Comparison of ENCODE assay signal across 8 cellular contexts in genomic region chr2:95207111-95207961, GRCh38. TPM values are rescaled to one million over a fixed set of nuclear protein-coding genes. Genes with fewer than 3 reads are reported as not detected.
A peak's percentile ranks its signal among the peaks of the same experiment; 100 is the strongest.
DNase-seq lines count a peak whose midpoint lies in the region; ATAC-seq and TF ChIP-seq lines count a peak whose summit lies in the region.

Gene ZNF892 (plus strand): TSS chr2:95207521. CDS start chr2:95207816, 295 bp downstream.

- H3K9ac ChIP-seq in neural progenitor cell (no peak within 1 kb of the TSS), stomach smooth muscle (ENCODE audit: low read length in 2 of 2) (peak within 1 kb of the TSS; percentile 80)

- peaks cover 13% of the 10 kb centered on the region for H3K4me1 Mint-ChIP-seq in neural progenitor cell

- ATAC-seq in GM21786 (IDR thresholded peaks at IDR 0.05; ENCODE audit: unreplicated experiment) (peak; percentile 96), RWPE2 (ENCODE audit: low read depth) (peak; percentile 97), foreskin keratinocyte (peak; percentile 92)

- peak within 1 kb of the TSS; percentile 54 for H3K4me3 ChIP-seq in RWPE2 (ENCODE audit: severe bottlenecking)
- peak within 1 kb of the TSS; percentile 68 for H3K4me3 ChIP-seq in neural progenitor cell
- peak within 1 kb of the TSS; percentile 89 to 93 for H3K4me3 ChIP-seq in stomach smooth muscle (ENCODE audit: low read length in 2 of 2)

- peaks cover 7% of the 10 kb centered on the region for H3K27me3 Mint-ChIP-seq in neural progenitor cell (ENCODE audit: insufficient read depth, low read depth)

- TF ChIP-seq CTCF in RWPE2 (IDR thresholded peaks at IDR 0.05; ENCODE audit: poor library complexity, severe bottlenecking), result peak; percentile 76
- TF ChIP-seq CTCF in foreskin keratinocyte (conservative IDR thresholded peaks at IDR 0.05), result peak; percentile 80
- peak; percentile 23 for TF ChIP-seq CTCF in neural progenitor cell (IDR thresholded peaks at IDR 0.05)

- H3K4me3 Mint-ChIP-seq in neural progenitor cell, result peak within 1 kb of the TSS; percentile 92

- H4K20me1 ChIP-seq in neural progenitor cell (ENCODE audit: low read depth), result no peaks in the 10 kb centered on the region

- peaks cover 30% of the 10 kb centered on the region for H3K9me3 ChIP-seq in KOPT-K1 (ENCODE audit: insufficient read depth, low read length, poor library complexity, severe bottlenecking)
- no peaks in the 10 kb centered on the region for H3K9me3 ChIP-seq in RWPE2 (ENCODE audit: severe bottlenecking)
- H3K9me3 ChIP-seq in neural progenitor cell (ENCODE audit: low read depth), result peaks cover 20% of the 10 kb centered on the region
- peaks cover 10 to 12% of the 10 kb centered on the region in 2 donors for H3K9me3 ChIP-seq in stomach smooth muscle (ENCODE audit: control insufficient read depth in 2 of 2, low read length in 2 of 2)

- H3K4me1 ChIP-seq in RWPE2 (ENCODE audit: insufficient read depth, poor library complexity, severe bottlenecking) (no peaks in the 10 kb centered on the region), foreskin keratinocyte (peaks cover 14% of the 10 kb centered on the region), neural progenitor cell (peaks cover 5% of the 10 kb centered on the region), stomach smooth muscle (ENCODE audit: control insufficient read depth, insufficient read depth, low read length) (peaks cover 16% of the 10 kb centered on the region)

- peak within 1 kb of the TSS; percentile 46 for H3K27ac Mint-ChIP-seq in neural progenitor cell

- peaks cover 48% of the 10 kb centered on the region for H3K9me3 Mint-ChIP-seq in neural progenitor cell

- H3K36me3 Mint-ChIP-seq in neural progenitor cell, result peaks cover 42% of the 10 kb centered on the region

- DNase-seq in ELF-1 (ENCODE audit: low read depth, low spot score), result peak; percentile 98
- DNase-seq in RWPE2 (ENCODE audit: low spot score), result peak; percentile 96
- DNase-seq in activated gamma-delta T cell treated with Interleukin-2 at 50 U/mL for 16 hours, result peak; percentile 72
- peak; percentile 82 to 92 for DNase-seq in foreskin keratinocyte
- DNase-seq in neural progenitor cell (ENCODE audit: low spot score), result peak; percentile 96

- peaks cover 10% of the 10 kb centered on the region for H3F3A ChIP-seq in neural progenitor cell (ENCODE audit: low read depth)

- H2AFZ ChIP-seq in neural progenitor cell (replicated peaks), result peak within 1 kb of the TSS; percentile 95

- peak within 1 kb of the TSS; percentile 92 for H3K4me2 ChIP-seq in neural progenitor cell

- H3K27me3 ChIP-seq in RWPE2 (ENCODE audit: insufficient read depth, poor library complexity, severe bottlenecking) (no peaks in the 10 kb centered on the region), foreskin keratinocyte (no peaks in the 10 kb centered on the region), neural progenitor cell (peaks cover 14% of the 10 kb centered on the region), stomach smooth muscle (ENCODE audit: control insufficient read depth in 1 of 2, insufficient read depth in 2 of 2, low read length in 2 of 2) (no peaks in the 10 kb centered on the region)

- H3K36me3 ChIP-seq in KOPT-K1 (ENCODE audit: insufficient read depth, low read length), result peaks cover 33% of the 10 kb centered on the region
- H3K36me3 ChIP-seq in RWPE2 (ENCODE audit: low read depth), result peaks cover 38% of the 10 kb centered on the region
- H3K36me3 ChIP-seq in neural progenitor cell, result peaks cover 27% of the 10 kb centered on the region
- H3K36me3 ChIP-seq in stomach smooth muscle (ENCODE audit: control insufficient read depth in 2 of 2, insufficient read depth in 2 of 2, low read length in 2 of 2), result peaks cover 17 to 19% of the 10 kb centered on the region in 2 donors

- H3K79me2 ChIP-seq in neural progenitor cell (ENCODE audit: low read depth), result peaks cover 17% of the 10 kb centered on the region

- H3K27ac ChIP-seq in KOPT-K1 (ENCODE audit: low read depth, low read length, poor library complexity, severe bottlenecking) (peak within 1 kb of the TSS; percentile 69), RWPE2 (ENCODE audit: poor library complexity, severe bottlenecking) (peak within 1 kb of the TSS; percentile 59), foreskin keratinocyte (peak within 1 kb of the TSS; percentile 81), neural progenitor cell (no peak within 1 kb of the TSS), stomach smooth muscle (ENCODE audit: low read length) (peak within 1 kb of the TSS; percentile 75)

RNA-seq across cellular contexts. Expression of gene ZNF892, which starts in this region (rescaled TPM):
- total RNA-seq in foreskin keratinocyte, result 7.7 and 8.7 TPM in 2 replicates
- polyA plus RNA-seq in foreskin keratinocyte, result 0.16 and 0.25 TPM in 2 replicates
- 15.4 and 20.6 TPM in 2 replicates for total RNA-seq in neural progenitor cell (ENCODE audit: low replicate concordance)

Comparison
In these comparisons a context has a peak if more than half of its experiments do, and no peak if none do; other contexts are left out.
1. CTCF ChIP-seq: peak in every context shown above with its lines; median percentile 80 in foreskin keratinocyte; 76 in RWPE2; 23 in neural progenitor cell.